In the genomic region with DNA sequence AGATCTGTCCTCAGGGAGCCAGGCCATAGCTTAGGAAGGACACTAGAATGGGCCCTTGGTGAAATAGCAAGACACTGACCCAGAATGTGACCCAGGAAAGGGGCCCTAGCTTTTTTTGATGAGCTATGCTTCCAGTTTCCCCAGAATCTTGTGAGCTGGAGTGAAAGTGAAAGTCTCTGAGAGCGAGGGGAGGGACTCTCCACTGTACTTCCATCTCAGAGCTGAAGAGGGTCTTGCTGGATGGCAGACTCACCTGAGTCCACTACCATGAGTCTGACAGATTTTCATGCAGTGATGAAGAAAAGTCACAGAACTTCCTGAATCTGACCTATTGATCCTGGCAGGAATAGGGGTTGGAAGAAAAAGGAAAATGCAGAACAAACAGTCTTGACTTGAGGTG, we compare ENCODE assay signal across 8 cellular contexts. TPM values are rescaled to one million over a fixed set of nuclear protein-coding genes. Genes with fewer than 3 reads are reported as not detected.
DNase-seq lines count a peak whose midpoint lies in the region; ATAC-seq, FAIRE-seq and TF ChIP-seq lines count a peak whose summit lies in the region.

No MANE protein-coding gene starts in this region.

- H3K79me2 ChIP-seq in osteoblast (ENCODE audit: insufficient read depth, low read length), result no peaks in the 10 kb centered on the region

- peak; percentile 79 for FAIRE-seq in GM18507 (lab: Jason Lieb, UNC)

- H3K27me3 ChIP-seq in osteoblast (ENCODE audit: insufficient read depth, low read length), result peaks cover 34% of the 10 kb centered on the region
- peaks cover 65% of the 10 kb centered on the region for H3K27me3 ChIP-seq in WERI-Rb-1 (ENCODE audit: insufficient read depth, low read depth, severe bottlenecking)

- peak; percentile 43 for ATAC-seq in HG02798 (IDR thresholded peaks at IDR 0.05; ENCODE audit: poor library complexity, unreplicated experiment)
- ATAC-seq in activated CD8-positive, alpha-beta T cell treated with anti-CD3 and anti-CD28 coated beads, Interleukin-2, amount 10 ng/mL, durations not matched to agents 7 days and 5 days, result peak; percentile 71

- H3K4me1 Mint-ChIP-seq in activated CD8-positive, alpha-beta T cell treated with anti-CD3 and anti-CD28 coated beads, Interleukin-2, amount 10 ng/mL, durations not matched to agents 7 days and 5 days (ENCODE audit: low read depth), result peaks cover 50% of the 10 kb centered on the region
- no peaks in the 10 kb centered on the region for H3K4me1 Mint-ChIP-seq in Calu3 (ENCODE audit: low read depth, unreplicated experiment)

- no peaks in the 10 kb centered on the region for H4K20me1 ChIP-seq in osteoblast (ENCODE audit: insufficient read depth, low read length)

- H3K4me3 ChIP-seq in osteoblast (ENCODE audit: insufficient read depth, low read length) (peak overlapping the region; percentile 26), WERI-Rb-1 (ENCODE audit: low read depth, low read length) (no peak overlapping the region)

- H3K4me2 ChIP-seq in osteoblast (ENCODE audit: insufficient read depth, low read length), result peak overlapping the region; percentile 52

- DNase-seq in GM18507 (ENCODE audit: extremely low spot score, insufficient read length, low read depth) (no peak), osteoblast (ENCODE audit: insufficient read length, low spot score, missing footprints) (no peak), WERI-Rb-1 (no peak), NCI-H146 (lab: John Stamatoyannopoulos, UW) (no peak), NCI-H510A treated with DMSO at 0.1 percent for 48 hours (lab: John Stamatoyannopoulos, UW) (no peak), Calu3 (no peak)
- DNase-seq in activated CD8-positive, alpha-beta T cell treated with anti-CD3 and anti-CD28 coated beads, Interleukin-2, amount 10 ng/mL, durations not matched to agents 7 days and 5 days, result peak; percentile 70

- H3K27ac ChIP-seq in osteoblast (ENCODE audit: low read depth, low read length) (no peak overlapping the region), WERI-Rb-1 (no peak overlapping the region)

- CTCF ChIA-PET in activated CD8-positive, alpha-beta T cell treated with anti-CD3 and anti-CD28 coated beads, Interleukin-2, amount 10 ng/mL, durations not matched to agents 7 days and 5 days (lab: Charles Lee), result interaction anchor here (0.9 to 18.9 kb wide), 12 partner anchors 13 to 273 kb away, joined by 3 to 449 read pairs (median 6); no protein-coding TSS in a partner anchor
- CTCF ChIA-PET in Calu3 (lab: Charles Lee), result interaction anchor here (0.9 kb wide), 1 partner anchor 14 kb away, joined by 3 read pairs; no protein-coding TSS in a partner anchor

- H3K36me3 ChIP-seq in osteoblast (ENCODE audit: insufficient read depth, low read length) (no peaks in the 10 kb centered on the region), WERI-Rb-1 (no peaks in the 10 kb centered on the region)

- H3K9me3 ChIP-seq in osteoblast (ENCODE audit: low read depth, low read length) (no peaks in the 10 kb centered on the region), WERI-Rb-1 (ENCODE audit: severe bottlenecking) (no peaks in the 10 kb centered on the region)

- H2AFZ ChIP-seq in osteoblast (ENCODE audit: low read length), result peak overlapping the region; percentile 53

- BruUV-seq in Calu3 (replicated peaks; lab: Mats Ljungman, UMichigan), result no TSS peak

- intact Hi-C loops in Calu3 (cut with micrococcal nuclease; ENCODE audit: unreplicated experiment), result no loop called here

- peaks cover 40% of the 10 kb centered on the region for H3K36me3 Mint-ChIP-seq in activated CD8-positive, alpha-beta T cell treated with anti-CD3 and anti-CD28 coated beads, Interleukin-2, amount 10 ng/mL, durations not matched to agents 7 days and 5 days (ENCODE audit: low read depth)
- no peaks in the 10 kb centered on the region for H3K36me3 Mint-ChIP-seq in Calu3 (ENCODE audit: insufficient read depth, unreplicated experiment)

- H3K4me3 Mint-ChIP-seq in activated CD8-positive, alpha-beta T cell treated with anti-CD3 and anti-CD28 coated beads, Interleukin-2, amount 10 ng/mL, durations not matched to agents 7 days and 5 days, result no peak overlapping the region
- no peak overlapping the region for H3K4me3 Mint-ChIP-seq in Calu3 (ENCODE audit: low read depth, unreplicated experiment)

- no peaks in the 10 kb centered on the region for H3K27me3 Mint-ChIP-seq in activated CD8-positive, alpha-beta T cell treated with anti-CD3 and anti-CD28 coated beads, Interleukin-2, amount 10 ng/mL, durations not matched to agents 7 days and 5 days (ENCODE audit: low read depth)
- peaks cover 26% of the 10 kb centered on the region for H3K27me3 Mint-ChIP-seq in Calu3 (ENCODE audit: unreplicated experiment)

- TF ChIP-seq CTCF in osteoblast (IDR thresholded peaks at IDR 0.05; ENCODE audit: extremely low read depth, low read depth, low read length) (no peak), WERI-Rb-1 (IDR thresholded peaks at IDR 0.05; ENCODE audit: low read depth, low read length) (no peak), Calu3 (IDR thresholded peaks at IDR 0.05; ENCODE audit: unreplicated experiment) (no peak)

- no peaks in the 10 kb centered on the region for H3K9me3 Mint-ChIP-seq in activated CD8-positive, alpha-beta T cell treated with anti-CD3 and anti-CD28 coated beads, Interleukin-2, amount 10 ng/mL, durations not matched to agents 7 days and 5 days (ENCODE audit: insufficient read depth)
- no peaks in the 10 kb centered on the region for H3K9me3 Mint-ChIP-seq in Calu3 (ENCODE audit: low read depth, unreplicated experiment)

- H3K4me1 ChIP-seq in osteoblast (ENCODE audit: insufficient read depth, low read length), result no peaks in the 10 kb centered on the region

- POLR2A ChIA-PET in activated CD8-positive, alpha-beta T cell treated with anti-CD3 and anti-CD28 coated beads, Interleukin-2, amount 10 ng/mL, durations not matched to agents 7 days and 5 days (lab: Charles Lee), result interaction anchor here (0.9 to 2.9 kb wide), 9 partner anchors 11 to 36 kb away, joined by 3 to 10 read pairs (median 4); no protein-coding TSS in a partner anchor

- peak overlapping the region; percentile 85 for H3K27ac Mint-ChIP-seq in activated CD8-positive, alpha-beta T cell treated with anti-CD3 and anti-CD28 coated beads, Interleukin-2, amount 10 ng/mL, durations not matched to agents 7 days and 5 days
- H3K27ac Mint-ChIP-seq in Calu3 (ENCODE audit: unreplicated experiment), result no peak overlapping the region

RNA-seq across cellular contexts. Expression of a gene that starts 3.1 kb away (rescaled TPM):
- 10 to 100 TPM; 68.2 to 68.7 TPM for total RNA-seq in activated CD8-positive, alpha-beta T cell treated with anti-CD3 and anti-CD28 coated beads, Interleukin-2, amount 10 ng/mL, durations not matched to agents 7 days and 5 days
- total RNA-seq in osteoblast, result under 0.01 and 0.29 TPM in 2 replicates
- total RNA-seq in Calu3 (2022), result 0.51 TPM in 1 of 2 replicates, not detected in the other

Comparison
In these comparisons a context has a peak if more than half of its experiments do, and no peak if none do; other contexts are left out.
1. RNA of a gene that starts 3.1 kb away (total RNA-seq): 68.2 to 68.7 TPM in activated CD8-positive, alpha-beta T cell treated with anti-CD3 and anti-CD28 coated beads, Interleukin-2, amount 10 ng/mL, durations not matched to agents 7 days and 5 days; 0.51 TPM in Calu3 and under 0.01 to 0.29 TPM in osteoblast; every median in the first group is over 10 times any median in the second.